ENCODE assay signal across 8 cellular contexts in the genomic region with DNA sequence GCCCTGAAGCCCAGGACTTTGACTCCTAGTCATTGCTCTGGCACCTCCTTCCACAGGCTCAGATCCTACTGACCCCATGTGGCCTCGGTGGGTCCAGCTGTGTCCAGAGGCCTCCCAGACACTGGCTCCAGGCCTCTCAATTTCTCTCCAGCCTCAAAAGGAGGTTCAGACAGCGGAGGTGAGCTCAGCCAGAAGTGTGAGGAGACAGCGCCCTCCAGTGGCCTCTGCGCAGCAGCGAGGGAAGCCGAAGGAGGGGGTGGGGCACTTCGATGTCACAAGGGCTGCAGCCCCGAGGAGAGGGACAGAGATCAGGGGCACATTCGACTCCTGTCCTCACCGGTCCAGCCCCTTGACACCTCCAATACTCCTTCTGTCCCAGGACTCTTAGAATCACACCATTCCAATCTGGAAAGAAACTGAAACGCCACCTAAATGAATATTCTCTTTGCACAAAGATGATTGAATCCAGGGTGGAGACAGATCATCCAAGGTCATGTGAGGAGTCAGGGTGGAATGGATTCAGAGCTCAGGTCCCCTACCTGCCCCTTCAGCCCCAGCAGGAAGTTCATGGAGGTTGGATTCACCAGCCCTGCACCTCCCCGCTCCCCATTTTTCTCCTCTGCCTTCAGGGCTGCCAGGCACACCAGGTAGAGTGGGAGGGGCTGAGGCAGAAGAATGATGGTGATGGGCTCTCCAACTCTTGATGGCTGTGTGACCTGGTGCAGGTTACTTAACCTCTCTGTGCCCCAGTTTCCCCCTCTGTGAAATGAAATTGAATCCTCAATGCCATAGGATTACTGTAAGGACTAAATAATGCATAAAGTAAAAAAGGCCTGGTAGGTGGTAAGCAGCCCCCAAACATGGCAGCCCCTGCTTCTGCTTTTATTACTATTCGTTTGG. TPM values are rescaled to one million over a fixed set of nuclear protein-coding genes. Genes with fewer than 3 reads are reported as not detected.
DNase-seq lines count a peak whose midpoint lies in the region; ATAC-seq, FAIRE-seq and TF ChIP-seq lines count a peak whose summit lies in the region.

No MANE protein-coding gene starts in this region.

- H3K27ac Mint-ChIP-seq in GM23338: no peak overlapping the region
- H3K27ac Mint-ChIP-seq in WTC11: no peak overlapping the region

- CTCF ChIA-PET in WTC11 (lab: Charles Lee): interaction anchor here (0.6 to 3.5 kb wide), 54 partner anchors 13 to 776 kb away, joined by 3 to 29 read pairs (median 4); a partner anchor contains a TSS

- H2AFZ ChIP-seq in GM23338: peak overlapping the region; percentile 87; the same call in 1 of the 2 replicates

- no peaks in the 10 kb centered on the region for H3F3A ChIP-seq in GM23338 (replicated peaks; ENCODE audit: low read depth)

- FAIRE-seq in bronchial epithelial cell (lab: Jason Lieb, UNC): no peak

- H3K36me3 ChIP-seq in GM23338 (ENCODE audit: insufficient read depth): no peaks in the 10 kb centered on the region
- H3K36me3 ChIP-seq in bronchial epithelial cell (ENCODE audit: control insufficient read depth, insufficient read depth, low read length): no peaks in the 10 kb centered on the region

- peak; percentile 68 for DNase-seq in ACHN
- peak; percentile 91 for DNase-seq in GM23338 (ENCODE audit: low spot score)
- peak; percentile 87 for DNase-seq in NCI-H2227 (lab: John Stamatoyannopoulos, UW; ENCODE audit: unreplicated experiment)
- DNase-seq in WTC11 (ENCODE audit: low spot score): peak; percentile 90
- peak; percentile 57 for DNase-seq in bronchial epithelial cell (ENCODE audit: low read depth)
- DNase-seq in kidney glomerular epithelial cell (lab: John Stamatoyannopoulos, UW): peak; percentile 68
- peak; percentile 73 for DNase-seq in stimulated activated CD4-positive, alpha-beta T cell treated with anti-CD3 and anti-CD28 coated beads, Interleukin-1b, Interleukin-23, amount 100 ng/mL, for 48 hours
- no peak for DNase-seq in cortex of kidney (lab: John Stamatoyannopoulos, UW)

- no peak overlapping the region for H3K27ac ChIP-seq in GM23338 (ENCODE audit: low read depth)

- in situ Hi-C loops in ACHN (cut with HindIII; ENCODE audit: low pct_ligation_motif_present, low pct_unique_long_range_greater_than_20kb, low sequenced_read_pairs): no loop called here

- H4K20me1 ChIP-seq in GM23338 (replicated peaks; ENCODE audit: insufficient read depth): no peaks in the 10 kb centered on the region

- no peaks in the 10 kb centered on the region for H3K36me3 Mint-ChIP-seq in GM23338 (ENCODE audit: low read depth)
- no peaks in the 10 kb centered on the region for H3K36me3 Mint-ChIP-seq in WTC11

- H3K79me2 ChIP-seq in GM23338 (replicated peaks; ENCODE audit: insufficient read depth): no peaks in the 10 kb centered on the region

- H3K4me3 ChIP-seq in GM23338 (0 out of 2 replicates have a peak overlapping the region, but pooled peaks have one; percentile 21), bronchial epithelial cell (ENCODE audit: low read depth, low read length) (no peak overlapping the region)

- H3K4me3 Mint-ChIP-seq in GM23338 (peak overlapping the region; percentile 36; the same call in 1 of the 3 replicates), WTC11 (peak overlapping the region; percentile 42)

- no peaks in the 10 kb centered on the region for H3K27me3 ChIP-seq in GM23338 (ENCODE audit: insufficient read depth)
- peaks cover 3% of the 10 kb centered on the region for H3K27me3 ChIP-seq in bronchial epithelial cell (ENCODE audit: control insufficient read depth, insufficient read depth, low read length)

- no peaks in the 10 kb centered on the region for H3K9me2 ChIP-seq in GM23338 (ENCODE audit: insufficient read depth)

- peaks cover 4% of the 10 kb centered on the region; the same call in 1 of the 2 replicates for H3K4me1 ChIP-seq in GM23338 (ENCODE audit: insufficient read depth)

- peak; percentile 96 to 97 for TF ChIP-seq CTCF in GM23338 (conservative IDR thresholded peaks at IDR 0.05; ENCODE audit: low read depth in 2 of 2)
- peak; percentile 97 for TF ChIP-seq CTCF in WTC11 (IDR thresholded peaks at IDR 0.05)
- peak; percentile 98 for TF ChIP-seq CTCF in bronchial epithelial cell (IDR thresholded peaks at IDR 0.05; ENCODE audit: insufficient read depth, low read length, severe bottlenecking)

- ATAC-seq in GM23338: peak; percentile 76
- ATAC-seq in WTC11: peak; percentile 61

- H3K4me1 Mint-ChIP-seq in GM23338 (peaks cover 22% of the 10 kb centered on the region), WTC11 (peaks cover 19% of the 10 kb centered on the region)

- POLR2A ChIA-PET in WTC11 (lab: Charles Lee): no interaction called here

- peaks cover 11% of the 10 kb centered on the region for H3K27me3 Mint-ChIP-seq in GM23338 (ENCODE audit: insufficient read depth, low read depth, poor library complexity)
- no peaks in the 10 kb centered on the region for H3K27me3 Mint-ChIP-seq in WTC11 (ENCODE audit: low read depth)

- peak overlapping the region; percentile 75 for H3K4me2 ChIP-seq in GM23338

- H3K9me3 Mint-ChIP-seq in GM23338 (no peaks in the 10 kb centered on the region), WTC11 (no peaks in the 10 kb centered on the region)

TF ChIP-seq in GM23338, 12 proteins besides CTCF, POLR2A, EP300 and RAD21:
- TF ChIP-seq STAT1 (IDR thresholded peaks at IDR 0.05; ENCODE audit: unreplicated experiment): no peak
- no peak for TF ChIP-seq ZNF331 (CRISPR knock-in tag; IDR thresholded peaks at IDR 0.05; ENCODE audit: low read depth)
- TF ChIP-seq CREB1 (CRISPR knock-in tag; IDR thresholded peaks at IDR 0.05; ENCODE audit: low read depth): no peak; the same call in 1 of the 2 replicates
- no peak for TF ChIP-seq NANOG (IDR thresholded peaks at IDR 0.05; ENCODE audit: borderline replicate concordance)
- no peak for TF ChIP-seq POLR2AphosphoS5 (IDR thresholded peaks at IDR 0.05; ENCODE audit: low read depth)
- no peak for TF ChIP-seq EZH2 (IDR thresholded peaks at IDR 0.05; ENCODE audit: low read depth, unreplicated experiment)
TF ChIP-seq in GM23338: peak in this region for 0.

TF ChIP-seq in WTC11, 78 proteins besides CTCF, POLR2A, EP300 and RAD21:
- no peak for TF ChIP-seq FOXP1 (CRISPR knock-in tag; IDR thresholded peaks at IDR 0.05; ENCODE audit: borderline replicate concordance)
- no peak for TF ChIP-seq ZNF138 (CRISPR knock-in tag; conservative IDR thresholded peaks at IDR 0.05)
- TF ChIP-seq, protein P1, sequence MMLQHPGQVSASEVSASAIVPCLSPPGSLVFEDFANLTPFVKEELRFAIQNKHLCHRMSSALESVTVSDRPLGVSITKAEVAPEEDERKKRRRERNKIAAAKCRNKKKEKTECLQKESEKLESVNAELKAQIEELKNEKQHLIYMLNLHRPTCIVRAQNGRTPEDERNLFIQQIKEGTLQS (CRISPR knock-in tag; conservative IDR thresholded peaks at IDR 0.05): no peak
- TF ChIP-seq RELA (CRISPR knock-in tag; IDR thresholded peaks at IDR 0.05; ENCODE audit: borderline replicate concordance): no peak
- no peak for TF ChIP-seq HMGA2 (CRISPR knock-in tag; IDR thresholded peaks at IDR 0.05)
- TF ChIP-seq, protein P2, sequence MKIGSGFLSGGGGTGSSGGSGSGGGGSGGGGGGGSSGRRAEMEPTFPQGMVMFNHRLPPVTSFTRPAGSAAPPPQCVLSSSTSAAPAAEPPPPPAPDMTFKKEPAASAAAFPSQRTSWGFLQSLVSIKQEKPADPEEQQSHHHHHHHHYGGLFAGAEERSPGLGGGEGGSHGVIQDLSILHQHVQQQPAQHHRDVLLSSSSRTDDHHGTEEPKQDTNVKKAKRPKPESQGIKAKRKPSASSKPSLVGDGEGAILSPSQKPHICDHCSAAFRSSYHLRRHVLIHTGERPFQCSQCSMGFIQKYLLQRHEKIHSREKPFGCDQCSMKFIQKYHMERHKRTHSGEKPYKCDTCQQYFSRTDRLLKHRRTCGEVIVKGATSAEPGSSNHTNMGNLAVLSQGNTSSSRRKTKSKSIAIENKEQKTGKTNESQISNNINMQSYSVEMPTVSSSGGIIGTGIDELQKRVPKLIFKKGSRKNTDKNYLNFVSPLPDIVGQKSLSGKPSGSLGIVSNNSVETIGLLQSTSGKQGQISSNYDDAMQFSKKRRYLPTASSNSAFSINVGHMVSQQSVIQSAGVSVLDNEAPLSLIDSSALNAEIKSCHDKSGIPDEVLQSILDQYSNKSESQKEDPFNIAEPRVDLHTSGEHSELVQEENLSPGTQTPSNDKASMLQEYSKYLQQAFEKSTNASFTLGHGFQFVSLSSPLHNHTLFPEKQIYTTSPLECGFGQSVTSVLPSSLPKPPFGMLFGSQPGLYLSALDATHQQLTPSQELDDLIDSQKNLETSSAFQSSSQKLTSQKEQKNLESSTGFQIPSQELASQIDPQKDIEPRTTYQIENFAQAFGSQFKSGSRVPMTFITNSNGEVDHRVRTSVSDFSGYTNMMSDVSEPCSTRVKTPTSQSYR (CRISPR knock-in tag; IDR thresholded peaks at IDR 0.05): 0 out of 2 replicates have a peak, but pooled peaks have one; percentile 44
- TF ChIP-seq, protein P3, sequence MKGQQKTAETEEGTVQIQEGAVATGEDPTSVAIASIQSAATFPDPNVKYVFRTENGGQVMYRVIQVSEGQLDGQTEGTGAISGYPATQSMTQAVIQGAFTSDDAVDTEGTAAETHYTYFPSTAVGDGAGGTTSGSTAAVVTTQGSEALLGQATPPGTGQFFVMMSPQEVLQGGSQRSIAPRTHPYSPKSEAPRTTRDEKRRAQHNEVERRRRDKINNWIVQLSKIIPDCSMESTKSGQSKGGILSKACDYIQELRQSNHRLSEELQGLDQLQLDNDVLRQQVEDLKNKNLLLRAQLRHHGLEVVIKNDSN (CRISPR knock-in tag; IDR thresholded peaks at IDR 0.05): peak; percentile 37; the same call in 1 of the 2 replicates
- TF ChIP-seq ZNF396 (CRISPR knock-in tag; IDR thresholded peaks at IDR 0.05; ENCODE audit: borderline replicate concordance): no peak
- TF ChIP-seq GTF2I (CRISPR knock-in tag; conservative IDR thresholded peaks at IDR 0.05): 0 out of 2 replicates have a peak, but pooled peaks have one; percentile 25
- 0 out of 2 replicates have a peak, but pooled peaks have one; percentile 35 for TF ChIP-seq ZNF416 (CRISPR knock-in tag; IDR thresholded peaks at IDR 0.05)
- no peak for TF ChIP-seq SMAD3 (CRISPR knock-in tag; IDR thresholded peaks at IDR 0.05; ENCODE audit: borderline replicate concordance)
- peak; percentile 55; the same call in 1 of the 2 replicates for TF ChIP-seq ETV6 (CRISPR knock-in tag; IDR thresholded peaks at IDR 0.05)
- TF ChIP-seq, protein P4, sequence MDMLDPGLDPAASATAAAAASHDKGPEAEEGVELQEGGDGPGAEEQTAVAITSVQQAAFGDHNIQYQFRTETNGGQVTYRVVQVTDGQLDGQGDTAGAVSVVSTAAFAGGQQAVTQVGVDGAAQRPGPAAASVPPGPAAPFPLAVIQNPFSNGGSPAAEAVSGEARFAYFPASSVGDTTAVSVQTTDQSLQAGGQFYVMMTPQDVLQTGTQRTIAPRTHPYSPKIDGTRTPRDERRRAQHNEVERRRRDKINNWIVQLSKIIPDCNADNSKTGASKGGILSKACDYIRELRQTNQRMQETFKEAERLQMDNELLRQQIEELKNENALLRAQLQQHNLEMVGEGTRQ (CRISPR knock-in tag; IDR thresholded peaks at IDR 0.05): peak; percentile 15; the same call in 1 of the 2 replicates

RNA-seq across cellular contexts. Expression of a gene that starts 34.8 kb away (rescaled TPM):
- total RNA-seq in GM23338 (2014; rRNA removed; shearing (Covaris generic)): 22.1 and 22.7 TPM in 2 replicates
- 3.1 TPM in 2 replicates for polyA plus RNA-seq in GM23338 (2016; fragmentation: Nextera tagmentation; extraction: Ambion mirVana)
- 11.5 to 12.0 TPM (median 11.5 TPM) in 3 replicates for total RNA-seq in WTC11 (2021)
- 7.4 and 9.9 TPM in 2 replicates for total RNA-seq in bronchial epithelial cell
